In genomic region chr17:44355310-44355640, GRCh38 we compare ENCODE assay signal across 1 cellular context.
TF ChIP-seq lines count a peak whose summit lies in the region.

No MANE protein-coding gene starts in this region.

TF ChIP-seq in HepG2, 621 proteins besides CTCF, POLR2A, EP300 and RAD21:
- TF ChIP-seq ZBTB33 (CRISPR knock-in tag; IDR thresholded peaks at IDR 0.05) (0 out of 2 replicates have a peak, but pooled peaks have one; percentile 81), ZNF18 (CRISPR knock-in tag; IDR thresholded peaks at IDR 0.05; ENCODE audit: insufficient replicate concordance) (no peak), ASH2L (IDR thresholded peaks at IDR 0.05; ENCODE audit: insufficient read length, low read depth, low read length) (no peak), ZNF234 (CRISPR knock-in tag; conservative IDR thresholded peaks at IDR 0.05) (no peak), KDM5A (IDR thresholded peaks at IDR 0.05; ENCODE audit: borderline replicate concordance, low read length) (no peak), KDM1A (CRISPR knock-in tag; IDR thresholded peaks at IDR 0.05) (no peak), PHF5A (CRISPR knock-in tag; IDR thresholded peaks at IDR 0.05; ENCODE audit: low read depth, unreplicated experiment) (no peak), TBX3 (IDR thresholded peaks at IDR 0.05; ENCODE audit: borderline replicate concordance) (no peak), NRL (CRISPR knock-in tag; IDR thresholded peaks at IDR 0.05; ENCODE audit: borderline replicate concordance) (peak; percentile 35; the same call in 1 of the 2 replicates), ZHX2 (IDR thresholded peaks at IDR 0.05; ENCODE audit: low read depth) (no peak), ZHX2 (CRISPR knock-in tag; IDR thresholded peaks at IDR 0.05; ENCODE audit: borderline replicate concordance) (no peak), CSRNP2 (CRISPR knock-in tag; conservative IDR thresholded peaks at IDR 0.05; ENCODE audit: low read depth) (no peak), ZUFSP (CRISPR knock-in tag; IDR thresholded peaks at IDR 0.05; ENCODE audit: borderline replicate concordance) (no peak), BRCA1 (CRISPR knock-in tag; IDR thresholded peaks at IDR 0.05) (no peak), ARNT (IDR thresholded peaks at IDR 0.05) (no peak), FOXJ3 (CRISPR knock-in tag; IDR thresholded peaks at IDR 0.05; ENCODE audit: borderline replicate concordance) (no peak)
TF ChIP-seq in HepG2: peak in this region for 2.
